In genomic region chr4:103046416-103047290, GRCh38 we compare ENCODE assay signal across 8 cellular contexts. TPM values are rescaled to one million over a fixed set of nuclear protein-coding genes. Genes with fewer than 3 reads are reported as not detected.
DNase-seq lines count a peak whose midpoint lies in the region; ATAC-seq and TF ChIP-seq lines count a peak whose summit lies in the region.

No MANE protein-coding gene starts in this region.

- H3K4me3 ChIP-seq in HAP-1, result no peak overlapping the region
- no peak overlapping the region for H3K4me3 ChIP-seq in WI38 (ENCODE audit: low read depth, low read length)
- no peak overlapping the region for H3K4me3 ChIP-seq in epithelial cell of esophagus (ENCODE audit: low read length)
- no peak overlapping the region for H3K4me3 ChIP-seq in naive thymus-derived CD4-positive, alpha-beta T cell (ENCODE audit: low read length)
- no peak overlapping the region for H3K4me3 ChIP-seq in coronary artery

- no peak overlapping the region for H3K27ac ChIP-seq in naive thymus-derived CD4-positive, alpha-beta T cell (ENCODE audit: low read depth, low read length)
- H3K27ac ChIP-seq in coronary artery, result no peak overlapping the region

- H3K4me1 Mint-ChIP-seq in naive thymus-derived CD4-positive, alpha-beta T cell, result peaks cover 0 to 13% (median 0%) of the 10 kb centered on the region in 7 donors

- H3K27me3 ChIP-seq in HAP-1 (ENCODE audit: low read depth), result no peaks in the 10 kb centered on the region
- no peaks in the 10 kb centered on the region for H3K27me3 ChIP-seq in naive thymus-derived CD4-positive, alpha-beta T cell (ENCODE audit: control insufficient read depth in 2 of 2, insufficient read depth in 2 of 2, low read length in 2 of 2)

- TF ChIP-seq CTCF in GM10248 (IDR thresholded peaks at IDR 0.05; ENCODE audit: control extremely low read depth, extremely low read depth, low read depth, missing control alignments), result peak; percentile 79
- TF ChIP-seq CTCF in LNCAP (IDR thresholded peaks at IDR 0.05), result peak; percentile 54
- TF ChIP-seq CTCF in WI38 (IDR thresholded peaks at IDR 0.05; ENCODE audit: low read depth, low read length), result peak; percentile 66
- peak; percentile 87 for TF ChIP-seq CTCF in epithelial cell of esophagus (IDR thresholded peaks at IDR 0.05; ENCODE audit: insufficient read depth, low read depth, low read length, missing control alignments)
- TF ChIP-seq CTCF in coronary artery (IDR thresholded peaks at IDR 0.05), result no peak

- DNase-seq in A172 (ENCODE audit: low spot score) (peak; percentile 38), GM10248 (ENCODE audit: extremely low spot score) (peak; percentile 45), HAP-1 (ENCODE audit: low spot score in 2 of 2) (peak; percentile 52 to 66), epithelial cell of esophagus (ENCODE audit: low read depth) (peak; percentile 62), coronary artery (ENCODE audit: low spot score) (no peak)
- DNase-seq in naive thymus-derived CD4-positive, alpha-beta T cell, result peak in 7 of 9 donors; percentile 18 to 65 (median 53)

- no peaks in the 10 kb centered on the region for H3K4me1 ChIP-seq in HAP-1
- H3K4me1 ChIP-seq in naive thymus-derived CD4-positive, alpha-beta T cell (ENCODE audit: control insufficient read depth in 2 of 2, insufficient read depth in 2 of 2, low read length in 2 of 2), result no peaks in the 10 kb centered on the region

- peak overlapping the region in 1 of 9 donors; percentile 22 for H3K27ac Mint-ChIP-seq in naive thymus-derived CD4-positive, alpha-beta T cell

- peak; percentile 98 for ATAC-seq in naive thymus-derived CD4-positive, alpha-beta T cell

- no peak overlapping the region for H3K4me3 Mint-ChIP-seq in naive thymus-derived CD4-positive, alpha-beta T cell

- peaks cover 0 to 37% (median 23%) of the 10 kb centered on the region in 5 donors for H3K36me3 Mint-ChIP-seq in naive thymus-derived CD4-positive, alpha-beta T cell

- POLR2A ChIA-PET in GM10248 (lab: Yijun Ruan, JAX), result no interaction called here
- POLR2A ChIA-PET in naive thymus-derived CD4-positive, alpha-beta T cell (lab: Charles Lee), result interaction anchor here (0.6 to 1.2 kb wide), 3 partner anchors 54 to 218 kb away, joined by 3 to 6 read pairs (median 4); no protein-coding TSS in a partner anchor

- peaks cover 8% of the 10 kb centered on the region for H3K36me3 ChIP-seq in HAP-1 (replicated peaks)
- H3K36me3 ChIP-seq in naive thymus-derived CD4-positive, alpha-beta T cell (ENCODE audit: control insufficient read depth in 2 of 3, insufficient read depth in 3 of 3, low read length in 3 of 3), result peaks cover 0 to 13% (median 0%) of the 10 kb centered on the region in 3 experiments

- in situ Hi-C loops in HAP-1 (cut with MboI; ENCODE audit: low sequenced_read_pairs), result no loop called here

- CTCF ChIA-PET in GM10248 (lab: Yijun Ruan, JAX), result interaction anchor here (0.7 to 4.4 kb wide), 17 partner anchors 10 to 434 kb away, joined by 3 to 62 read pairs (median 5); partner anchors contain the start of genes BDH2 and SLC9B2
- CTCF ChIA-PET in naive thymus-derived CD4-positive, alpha-beta T cell (lab: Charles Lee), result interaction anchor here (0.6 to 5.6 kb wide), 4 partner anchors 20 to 51 kb away, joined by 3 to 26 read pairs (median 4); no protein-coding TSS in a partner anchor

- H3K9me3 ChIP-seq in HAP-1, result no peaks in the 10 kb centered on the region
- no peaks in the 10 kb centered on the region for H3K9me3 ChIP-seq in naive thymus-derived CD4-positive, alpha-beta T cell (ENCODE audit: control insufficient read depth in 2 of 3, low read length in 3 of 3)

- no peaks in the 10 kb centered on the region for H3K9me3 Mint-ChIP-seq in naive thymus-derived CD4-positive, alpha-beta T cell

- intact Hi-C loops in naive thymus-derived CD4-positive, alpha-beta T cell (cut with micrococcal nuclease), result loop anchor here (1.0 to 2.0 kb wide), 4 partner anchors 30 to 53 kb away; partner anchors contain the start of genes BDH2 (in 2 of the 2) and SLC9B2 (in 1 of the 2)

- no peaks in the 10 kb centered on the region for H3K27me3 Mint-ChIP-seq in naive thymus-derived CD4-positive, alpha-beta T cell

RNA-seq across cellular contexts. Expression of gene SLC9B1, which starts 27.1 kb away (rescaled TPM):
- 0.10 and 0.43 TPM in 2 replicates for total RNA-seq in A172 (2014; rRNA removed; shearing (Covaris generic))
- total RNA-seq in naive thymus-derived CD4-positive, alpha-beta T cell, result 1 to 10 TPM; 1.4 to 7.2 (median 3.9) TPM
- 1 to 10 TPM; 1.7 to 3.4 TPM for polyA plus RNA-seq in naive thymus-derived CD4-positive, alpha-beta T cell

RNA-seq across cellular contexts. Expression of gene SLC9B2, which starts 29.9 kb away (rescaled TPM):
- 15.0 and 23.7 TPM in 2 replicates for total RNA-seq in A172 (2014; rRNA removed; shearing (Covaris generic))
- 10 to 100 TPM; 15.9 to 26.3 (median 20.1) TPM for total RNA-seq in naive thymus-derived CD4-positive, alpha-beta T cell
- polyA plus RNA-seq in naive thymus-derived CD4-positive, alpha-beta T cell, result 10 to 100 TPM; 12.7 to 14.4 TPM

RNA-seq across cellular contexts. Expression of gene BDH2, which starts 53.0 kb away (rescaled TPM):
- 38.9 and 55.9 TPM in 2 replicates for total RNA-seq in A172 (2014; rRNA removed; shearing (Covaris generic))
- 10 to 100 TPM in 4 of 5 experiments, 1 to 10 TPM in 1; 8.4 to 21.9 (median 18.5) TPM for total RNA-seq in naive thymus-derived CD4-positive, alpha-beta T cell
- polyA plus RNA-seq in naive thymus-derived CD4-positive, alpha-beta T cell, result 10 to 100 TPM; 33.3 to 41.0 TPM
